8 cellular contexts compared by ENCODE assay signal in genomic region chr6:112877134-112878100, GRCh38.
DNase-seq lines count a peak whose midpoint lies in the region; ATAC-seq and TF ChIP-seq lines count a peak whose summit lies in the region.
"Had no signal": no experiment of that assay in that cellular context is flagged by ENCODE, and none has a peak within 500 bp of the region (broad histone marks: within the 10 kb centered on the region; RNA-seq: fewer than 3 reads in every experiment).

No MANE protein-coding gene starts in this region.

- intact Hi-C loops in vagina (cut with DNase I), result no loop called here

- peaks cover 11% of the 10 kb centered on the region for H3K4me1 ChIP-seq in vagina
- H3K4me1 ChIP-seq: psoas muscle had no signal

- H3K36me3 ChIP-seq in vagina, result no peaks in the 10 kb centered on the region

- no peak overlapping the region for H3K27ac ChIP-seq in vagina
- H3K27ac ChIP-seq: psoas muscle had no signal

- no peak for TF ChIP-seq CTCF in vagina (IDR thresholded peaks at IDR 0.05)

- H3K9me3 ChIP-seq in vagina, result no peaks in the 10 kb centered on the region
- H3K9me3 ChIP-seq: psoas muscle had no signal

- H3K4me3 ChIP-seq in vagina, result no peak overlapping the region
- H3K4me3 ChIP-seq: psoas muscle had no signal

- H3K27me3 ChIP-seq in vagina, result no peaks in the 10 kb centered on the region

- no peak for ATAC-seq in HG02938 (IDR thresholded peaks at IDR 0.05; ENCODE audit: unreplicated experiment)
- ATAC-seq: psoas muscle had no signal

- TF ChIP-seq POLR2A in vagina (IDR thresholded peaks at IDR 0.05), result no peak

- peak; percentile 66 for DNase-seq in HT1080 (ENCODE audit: low read depth)
- DNase-seq in astrocyte of the hippocampus (ENCODE audit: low read depth, low spot score), result peak; percentile 91
- peak; percentile 75 for DNase-seq in hepatic stellate cell (ENCODE audit: low spot score)
- DNase-seq in smooth muscle cell of the brain vasculature (ENCODE audit: low read depth, low spot score), result peak; percentile 62
- no peak for DNase-seq in activated CD4-positive, alpha-beta T cell treated with anti-CD3 and anti-CD28 coated beads for 1 hour
- DNase-seq in vagina (ENCODE audit: extremely low spot score in 2 of 2), result no peak
- DNase-seq: psoas muscle had no signal

Comparison
In these comparisons a context has a peak if more than half of its experiments do, and no peak if none do; other contexts are left out.
1. DNase-seq: peak in HT1080 (single experiment), astrocyte of the hippocampus (single experiment), hepatic stellate cell (single experiment) and smooth muscle cell of the brain vasculature (single experiment); none in activated CD4-positive, alpha-beta T cell treated with anti-CD3 and anti-CD28 coated beads for 1 hour (single experiment) and vagina (0 of 2).